ENCODE assay signal across 9 cellular contexts in genomic region chr2:74261204-74261864, GRCh38.
DNase-seq lines count a peak whose midpoint lies in the region; ATAC-seq and TF ChIP-seq lines count a peak whose summit lies in the region.
"Had no signal": no experiment of that assay in that cellular context is flagged by ENCODE, and none has a peak within 500 bp of the region (broad histone marks: within the 10 kb centered on the region; RNA-seq: fewer than 3 reads in every experiment).

No MANE protein-coding gene starts in this region.

- POLR2A ChIA-PET in activated CD8-positive, alpha-beta T cell treated with anti-CD3 and anti-CD28 coated beads for 36 hours (lab: Charles Lee) = interaction anchor here (0.9 kb wide), 1 partner anchor 26 kb away, joined by 4 read pairs; no protein-coding TSS in a partner anchor

- H3K27ac Mint-ChIP-seq in stimulated activated naive B cell treated with anti-CD40 and anti-IgM and Interleukin-4, amounts not matched to agents 10 μg/mL and 1 μg/mL and 100 μg/mL, for 72 hours = peak overlapping the region; percentile 67
- H3K27ac Mint-ChIP-seq in activated CD8-positive, alpha-beta T cell treated with anti-CD3 and anti-CD28 coated beads for 36 hours = no peak overlapping the region

- no peaks in the 10 kb centered on the region for H3K27me3 ChIP-seq in foreskin keratinocyte

- no peaks in the 10 kb centered on the region for H3K27me3 Mint-ChIP-seq in stimulated activated naive B cell treated with anti-CD40 and anti-IgM and Interleukin-4, amounts not matched to agents 10 μg/mL and 1 μg/mL and 100 μg/mL, for 72 hours
- H3K27me3 Mint-ChIP-seq in activated CD8-positive, alpha-beta T cell treated with anti-CD3 and anti-CD28 coated beads for 36 hours = no peaks in the 10 kb centered on the region

- peak; percentile 26 for ATAC-seq in foreskin keratinocyte
- no peak for ATAC-seq in stimulated activated naive B cell treated with anti-CD40 and anti-IgM and Interleukin-4, amounts not matched to agents 10 μg/mL and 1 μg/mL and 100 μg/mL, for 72 hours (replicated peaks)
- ATAC-seq in GM18498 (IDR thresholded peaks at IDR 0.05; ENCODE audit: unreplicated experiment) = no peak
- no peak for ATAC-seq in HG03039 (IDR thresholded peaks at IDR 0.05; ENCODE audit: unreplicated experiment)
- no peak for ATAC-seq in activated CD8-positive, alpha-beta T cell treated with anti-CD3 and anti-CD28 coated beads for 36 hours

- peaks cover 0 to 10% of the 10 kb centered on the region in 2 donors for H3K36me3 Mint-ChIP-seq in stimulated activated naive B cell treated with anti-CD40 and anti-IgM and Interleukin-4, amounts not matched to agents 10 μg/mL and 1 μg/mL and 100 μg/mL, for 72 hours
- no peaks in the 10 kb centered on the region for H3K36me3 Mint-ChIP-seq in activated CD8-positive, alpha-beta T cell treated with anti-CD3 and anti-CD28 coated beads for 36 hours (ENCODE audit: low read depth)

- intact Hi-C loops in activated CD8-positive, alpha-beta T cell treated with anti-CD3 and anti-CD28 coated beads for 36 hours (cut with micrococcal nuclease) = no loop called here

- H3K9me3 Mint-ChIP-seq in stimulated activated naive B cell treated with anti-CD40 and anti-IgM and Interleukin-4, amounts not matched to agents 10 μg/mL and 1 μg/mL and 100 μg/mL, for 72 hours = no peaks in the 10 kb centered on the region
- no peaks in the 10 kb centered on the region for H3K9me3 Mint-ChIP-seq in activated CD8-positive, alpha-beta T cell treated with anti-CD3 and anti-CD28 coated beads for 36 hours
- H3K9me3 Mint-ChIP-seq: neural crest cell had no signal

- no peak overlapping the region for H3K27ac ChIP-seq in foreskin keratinocyte

- H3K4me1 ChIP-seq in foreskin keratinocyte = no peaks in the 10 kb centered on the region

- H3K4me1 Mint-ChIP-seq in stimulated activated naive B cell treated with anti-CD40 and anti-IgM and Interleukin-4, amounts not matched to agents 10 μg/mL and 1 μg/mL and 100 μg/mL, for 72 hours = no peaks in the 10 kb centered on the region
- peaks cover 4% of the 10 kb centered on the region for H3K4me1 Mint-ChIP-seq in activated CD8-positive, alpha-beta T cell treated with anti-CD3 and anti-CD28 coated beads for 36 hours (ENCODE audit: low read depth)

- H3K4me3 Mint-ChIP-seq in stimulated activated naive B cell treated with anti-CD40 and anti-IgM and Interleukin-4, amounts not matched to agents 10 μg/mL and 1 μg/mL and 100 μg/mL, for 72 hours = no peak overlapping the region
- no peak overlapping the region for H3K4me3 Mint-ChIP-seq in activated CD8-positive, alpha-beta T cell treated with anti-CD3 and anti-CD28 coated beads for 36 hours
- H3K4me3 Mint-ChIP-seq: neural crest cell had no signal

- TF ChIP-seq CTCF in foreskin keratinocyte (conservative IDR thresholded peaks at IDR 0.05) = peak; percentile 67
- no peak for TF ChIP-seq CTCF in activated CD8-positive, alpha-beta T cell treated with anti-CD3 and anti-CD28 coated beads for 36 hours (IDR thresholded peaks at IDR 0.05)

- CTCF ChIA-PET in activated CD8-positive, alpha-beta T cell treated with anti-CD3 and anti-CD28 coated beads for 36 hours (lab: Charles Lee) = interaction anchor here (0.9 to 4.6 kb wide), 5 partner anchors 12 to 433 kb away, joined by 3 to 23 read pairs (median 3); no protein-coding TSS in a partner anchor

- DNase-seq in NCI-H524 (lab: John Stamatoyannopoulos, UW) (peak; percentile 7 to 32), NCI-H524 treated with DMSO at 0.1 percent for 48 hours (lab: John Stamatoyannopoulos, UW) (no peak), RPMI7951 (ENCODE audit: low read depth) (peak; percentile 29), foreskin keratinocyte (peak in 1 of 2 donors; percentile 20)
- DNase-seq in stimulated activated naive B cell treated with anti-CD40 and anti-IgM and Interleukin-4, amounts not matched to agents 10 μg/mL and 1 μg/mL and 100 μg/mL, for 72 hours = no peak
- no peak for DNase-seq in activated CD8-positive, alpha-beta T cell treated with anti-CD3 and anti-CD28 coated beads for 36 hours

Comparison
In these comparisons a context has a peak if more than half of its experiments do, and no peak if none do; other contexts are left out.
1. DNase-seq: peak in NCI-H524 (2 of 2) and RPMI7951 (single experiment); none in NCI-H524 treated with DMSO at 0.1 percent for 48 hours (single experiment), stimulated activated naive B cell treated with anti-CD40 and anti-IgM and Interleukin-4, amounts not matched to agents 10 μg/mL and 1 μg/mL and 100 μg/mL, for 72 hours (single experiment) and activated CD8-positive, alpha-beta T cell treated with anti-CD3 and anti-CD28 coated beads for 36 hours (single experiment).